Comparison of ENCODE assay signal across 12 cellular contexts in the genomic region with DNA sequence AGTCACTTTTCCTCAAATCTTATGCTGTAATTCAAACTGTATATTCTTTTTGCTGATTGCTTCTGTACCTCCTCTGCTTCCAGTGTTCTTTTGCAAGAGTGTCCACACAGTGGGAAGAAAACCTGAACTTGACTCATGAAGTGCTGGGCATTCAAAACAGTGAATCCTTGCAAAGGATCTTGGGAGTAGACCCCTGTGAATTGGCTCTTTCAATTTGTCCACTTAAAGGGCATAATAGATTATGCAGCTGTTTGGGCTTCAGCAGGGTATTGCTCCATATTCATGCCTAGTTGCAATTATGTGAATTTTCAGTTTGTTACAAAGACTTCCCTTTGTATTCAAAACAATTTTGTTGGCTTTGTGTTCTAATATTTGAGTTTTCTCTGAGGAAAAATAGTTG. TPM values are rescaled to one million over a fixed set of nuclear protein-coding genes. Genes with fewer than 3 reads are reported as not detected.
DNase-seq lines count a peak whose midpoint lies in the region; ATAC-seq and TF ChIP-seq lines count a peak whose summit lies in the region.
"Had no signal": no experiment of that assay in that cellular context is flagged by ENCODE, and none has a peak within 500 bp of the region (broad histone marks: within the 10 kb centered on the region; RNA-seq: fewer than 3 reads in every experiment).

No MANE protein-coding gene starts in this region.

- intact Hi-C loops in esophagus squamous epithelium (cut with DNase I): no loop called here

- TF ChIP-seq CTCF in DOHH2 (IDR thresholded peaks at IDR 0.05; ENCODE audit: low read depth, low read length, poor library complexity, severe bottlenecking): no peak
- TF ChIP-seq CTCF in esophagus squamous epithelium (IDR thresholded peaks at IDR 0.05): no peak

- H3K79me2 ChIP-seq in DOHH2 (ENCODE audit: control insufficient read depth, low read length): peaks cover 100% of the 10 kb centered on the region
- H3K79me2 ChIP-seq in Karpas-422 (ENCODE audit: low read length): peaks cover 99% of the 10 kb centered on the region

- no peak overlapping the region for H3K27ac ChIP-seq in DOHH2 (ENCODE audit: low read depth, low read length)
- H3K27ac ChIP-seq in Karpas-422 (ENCODE audit: low read length): peak overlapping the region; percentile 57
- peak overlapping the region; percentile 36 for H3K27ac ChIP-seq in SJCRH30
- H3K27ac ChIP-seq in iPS-18a (ENCODE audit: low read length): no peak overlapping the region
- H3K27ac ChIP-seq in esophagus squamous epithelium: no peak overlapping the region

- H3K36me3 ChIP-seq in DOHH2 (ENCODE audit: control insufficient read depth, low read length): peaks cover 17% of the 10 kb centered on the region
- H3K36me3 ChIP-seq in Karpas-422 (ENCODE audit: insufficient read depth, low read length): peaks cover 15% of the 10 kb centered on the region
- H3K36me3 ChIP-seq in SJCRH30: no peaks in the 10 kb centered on the region
- no peaks in the 10 kb centered on the region for H3K36me3 ChIP-seq in iPS-18a (ENCODE audit: control insufficient read depth, low read depth, low read length)
- no peaks in the 10 kb centered on the region for H3K36me3 ChIP-seq in esophagus squamous epithelium

- H3K4me1 ChIP-seq in DOHH2 (ENCODE audit: control insufficient read depth, low read length): peaks cover 67% of the 10 kb centered on the region
- peaks cover 73% of the 10 kb centered on the region for H3K4me1 ChIP-seq in Karpas-422 (ENCODE audit: low read length)
- peaks cover 14% of the 10 kb centered on the region for H3K4me1 ChIP-seq in SJCRH30
- H3K4me1 ChIP-seq in iPS-18a (ENCODE audit: control insufficient read depth, low read depth, low read length): peaks cover 41% of the 10 kb centered on the region
- H3K4me1 ChIP-seq in esophagus squamous epithelium: peaks cover 3 to 63% (median 17%) of the 10 kb centered on the region in 3 donors

- H3K9me2 ChIP-seq in DOHH2 (replicated peaks; ENCODE audit: control insufficient read depth, low read length) (no peaks in the 10 kb centered on the region), Karpas-422 (replicated peaks; ENCODE audit: insufficient read depth, low read length) (no peaks in the 10 kb centered on the region)

- peaks cover 12% of the 10 kb centered on the region; the same call in 1 of the 2 replicates for H3F3A ChIP-seq in DOHH2 (ENCODE audit: control insufficient read depth, insufficient read depth)

- H3K27me3 ChIP-seq in DOHH2 (ENCODE audit: control insufficient read depth, low read length) (no peaks in the 10 kb centered on the region), Karpas-422 (ENCODE audit: low read length) (no peaks in the 10 kb centered on the region), SJCRH30 (no peaks in the 10 kb centered on the region), iPS-18a (ENCODE audit: control insufficient read depth, insufficient read depth, low read length) (no peaks in the 10 kb centered on the region), esophagus squamous epithelium (no peaks in the 10 kb centered on the region)

- H3K4me3 ChIP-seq in DOHH2 (ENCODE audit: low read length): peak overlapping the region; percentile 64
- H3K4me3 ChIP-seq in Karpas-422 (ENCODE audit: low read length): peak overlapping the region; percentile 69
- no peak overlapping the region for H3K4me3 ChIP-seq in SJCRH30
- no peak overlapping the region for H3K4me3 ChIP-seq in iPS-18a (ENCODE audit: low read length)
- H3K4me3 ChIP-seq in esophagus squamous epithelium: no peak overlapping the region

- DNase-seq in Karpas-422 (peak; percentile 62), SJCRH30 (peak; percentile 24 to 78), esophagus squamous epithelium (lab: John Stamatoyannopoulos, UW) (no peak), DMS79 (lab: John Stamatoyannopoulos, UW) (no peak)
- DNase-seq: activated naive CD8-positive, alpha-beta T cell treated with anti-CD3 and anti-CD28 coated beads, Interleukin-2, amount 10 ng/mL, durations not matched to agents 7 days and 5 days; H9; NCI-H526 treated with DMSO at 0.1 percent for 48 hours had no signal

- H3K4me2 ChIP-seq in DOHH2 (ENCODE audit: low read length): peak overlapping the region; percentile 64
- H3K4me2 ChIP-seq in Karpas-422 (ENCODE audit: low read depth, low read length, poor library complexity, severe bottlenecking): peak overlapping the region; percentile 89

- H3K9ac ChIP-seq in Karpas-422 (ENCODE audit: low read length) (peak overlapping the region; percentile 59), iPS-18a (ENCODE audit: low read length) (peak overlapping the region; percentile 18)

- no peak overlapping the region for H2AFZ ChIP-seq in Karpas-422 (ENCODE audit: low read length)

- H4K20me1 ChIP-seq in DOHH2 (ENCODE audit: control insufficient read depth, insufficient read depth, low read depth, low read length) (peaks cover 3% of the 10 kb centered on the region; the same call in 1 of the 2 replicates), Karpas-422 (ENCODE audit: insufficient read depth, low read depth, low read length) (no peaks in the 10 kb centered on the region)

- no peaks in the 10 kb centered on the region for H3K9me3 ChIP-seq in DOHH2 (ENCODE audit: control insufficient read depth, insufficient read depth, low read length)
- H3K9me3 ChIP-seq in Karpas-422 (ENCODE audit: low read length): no peaks in the 10 kb centered on the region
- no peaks in the 10 kb centered on the region for H3K9me3 ChIP-seq in SJCRH30 (replicated peaks)
- H3K9me3 ChIP-seq in iPS-18a (ENCODE audit: control insufficient read depth, low read depth, low read length): no peaks in the 10 kb centered on the region
- H3K9me3 ChIP-seq in esophagus squamous epithelium: no peaks in the 10 kb centered on the region

- no peak for ATAC-seq in HG03520 (IDR thresholded peaks at IDR 0.05; ENCODE audit: unreplicated experiment)
- ATAC-seq in GM21619 (IDR thresholded peaks at IDR 0.05; ENCODE audit: unreplicated experiment): no peak
- ATAC-seq: activated CD4-positive, CD25-positive, alpha-beta regulatory T cell treated with anti-CD3 and anti-CD28 coated beads, Interleukin-2, amount 50 U/mL, for 24 hours had no signal

- TF ChIP-seq POLR2A in esophagus squamous epithelium (IDR thresholded peaks at IDR 0.05): no peak

RNA-seq across cellular contexts. Expression of a gene that starts 11.4 kb away (rescaled TPM):
- total RNA-seq in Karpas-422 (2014; rRNA removed; shearing (Covaris generic); ENCODE audit: low replicate concordance): 114 and 174 TPM in 2 replicates
- 118 and 123 TPM in 2 replicates for total RNA-seq in SJCRH30 (2014; rRNA removed; shearing (Covaris generic))
- total RNA-seq in esophagus squamous epithelium: 100 to 1,000 TPM in 1 of 4 donors, 10 to 100 TPM in 3; 71.1 to 102 (median 82.5) TPM

Comparison
In these comparisons a context has a peak if more than half of its experiments do, and no peak if none do; other contexts are left out.
1. H3K27ac ChIP-seq: peak in Karpas-422 (single experiment) and SJCRH30 (single experiment); none in DOHH2 (single experiment), iPS-18a (single experiment) and esophagus squamous epithelium (0 of 4).
2. H3K4me3 ChIP-seq: peak in DOHH2 (single experiment) and Karpas-422 (single experiment); none in SJCRH30 (single experiment), iPS-18a (single experiment) and esophagus squamous epithelium (0 of 4).
3. DNase-seq: peak in Karpas-422 (single experiment) and SJCRH30 (2 of 2); none in esophagus squamous epithelium (single experiment) and DMS79 (single experiment).